In the genomic region with DNA sequence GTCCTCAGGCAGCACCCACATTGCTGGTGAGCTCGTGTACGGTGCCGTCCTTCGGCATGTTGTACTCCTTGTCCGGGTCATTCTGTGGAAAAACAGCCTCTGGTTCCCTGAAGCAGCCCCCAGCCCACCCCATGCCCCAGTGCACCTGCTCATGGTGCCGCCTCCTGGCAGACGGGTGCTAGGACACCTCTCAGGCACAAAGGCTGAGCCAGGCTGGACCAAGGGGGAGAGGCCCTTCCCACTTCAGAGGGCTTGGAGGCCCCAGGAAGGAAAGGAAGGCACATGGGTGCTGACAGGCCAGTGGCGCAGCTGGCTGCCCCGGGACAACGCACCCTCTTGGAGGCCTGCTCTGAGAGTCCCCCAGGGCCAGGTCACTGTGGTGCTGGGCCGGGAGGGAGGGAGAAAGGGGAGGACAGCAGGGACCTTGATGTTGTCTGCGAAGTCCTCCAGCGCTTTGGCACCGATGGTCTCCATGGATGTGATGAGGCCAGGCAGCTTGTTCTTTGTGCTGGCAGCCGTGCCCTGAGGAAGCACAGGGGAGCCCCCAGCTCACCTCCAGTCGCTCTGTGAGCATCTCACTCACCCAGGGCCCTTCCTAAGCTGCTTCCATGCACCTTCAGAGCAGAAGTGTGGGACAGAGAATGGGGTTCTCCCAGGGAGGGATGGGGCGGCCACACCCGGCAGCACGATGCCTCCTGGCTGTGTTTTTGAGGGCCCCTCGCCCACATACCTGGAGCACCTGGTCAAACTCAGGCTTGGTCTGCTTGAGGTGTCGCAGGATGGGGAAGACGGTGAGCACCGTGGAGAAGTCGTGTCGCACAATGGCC, we compare ENCODE assay signal across 1 cellular context.
TF ChIP-seq lines count a peak whose summit lies in the region.

No MANE protein-coding gene starts in this region.

TF ChIP-seq in HCT116, 20 proteins besides CTCF, POLR2A, EP300 and RAD21:
- no peak for TF ChIP-seq CEBPB (IDR thresholded peaks at IDR 0.05; ENCODE audit: low read depth)
- TF ChIP-seq ELF1 (IDR thresholded peaks at IDR 0.05; ENCODE audit: borderline replicate concordance, low read depth) = no peak
- TF ChIP-seq, protein P1, sequence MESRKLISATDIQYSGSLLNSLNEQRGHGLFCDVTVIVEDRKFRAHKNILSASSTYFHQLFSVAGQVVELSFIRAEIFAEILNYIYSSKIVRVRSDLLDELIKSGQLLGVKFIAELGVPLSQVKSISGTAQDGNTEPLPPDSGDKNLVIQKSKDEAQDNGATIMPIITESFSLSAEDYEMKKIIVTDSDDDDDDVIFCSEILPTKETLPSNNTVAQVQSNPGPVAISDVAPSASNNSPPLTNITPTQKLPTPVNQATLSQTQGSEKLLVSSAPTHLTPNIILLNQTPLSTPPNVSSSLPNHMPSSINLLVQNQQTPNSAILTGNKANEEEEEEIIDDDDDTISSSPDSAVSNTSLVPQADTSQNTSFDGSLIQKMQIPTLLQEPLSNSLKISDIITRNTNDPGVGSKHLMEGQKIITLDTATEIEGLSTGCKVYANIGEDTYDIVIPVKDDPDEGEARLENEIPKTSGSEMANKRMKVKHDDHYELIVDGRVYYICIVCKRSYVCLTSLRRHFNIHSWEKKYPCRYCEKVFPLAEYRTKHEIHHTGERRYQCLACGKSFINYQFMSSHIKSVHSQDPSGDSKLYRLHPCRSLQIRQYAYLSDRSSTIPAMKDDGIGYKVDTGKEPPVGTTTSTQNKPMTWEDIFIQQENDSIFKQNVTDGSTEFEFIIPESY (IDR thresholded peaks at IDR 0.05; ENCODE audit: extremely low read depth, insufficient replicate concordance, low read length) = no peak
- no peak for TF ChIP-seq FOSL1 (IDR thresholded peaks at IDR 0.05; ENCODE audit: low read depth)
- TF ChIP-seq, protein P2, sequence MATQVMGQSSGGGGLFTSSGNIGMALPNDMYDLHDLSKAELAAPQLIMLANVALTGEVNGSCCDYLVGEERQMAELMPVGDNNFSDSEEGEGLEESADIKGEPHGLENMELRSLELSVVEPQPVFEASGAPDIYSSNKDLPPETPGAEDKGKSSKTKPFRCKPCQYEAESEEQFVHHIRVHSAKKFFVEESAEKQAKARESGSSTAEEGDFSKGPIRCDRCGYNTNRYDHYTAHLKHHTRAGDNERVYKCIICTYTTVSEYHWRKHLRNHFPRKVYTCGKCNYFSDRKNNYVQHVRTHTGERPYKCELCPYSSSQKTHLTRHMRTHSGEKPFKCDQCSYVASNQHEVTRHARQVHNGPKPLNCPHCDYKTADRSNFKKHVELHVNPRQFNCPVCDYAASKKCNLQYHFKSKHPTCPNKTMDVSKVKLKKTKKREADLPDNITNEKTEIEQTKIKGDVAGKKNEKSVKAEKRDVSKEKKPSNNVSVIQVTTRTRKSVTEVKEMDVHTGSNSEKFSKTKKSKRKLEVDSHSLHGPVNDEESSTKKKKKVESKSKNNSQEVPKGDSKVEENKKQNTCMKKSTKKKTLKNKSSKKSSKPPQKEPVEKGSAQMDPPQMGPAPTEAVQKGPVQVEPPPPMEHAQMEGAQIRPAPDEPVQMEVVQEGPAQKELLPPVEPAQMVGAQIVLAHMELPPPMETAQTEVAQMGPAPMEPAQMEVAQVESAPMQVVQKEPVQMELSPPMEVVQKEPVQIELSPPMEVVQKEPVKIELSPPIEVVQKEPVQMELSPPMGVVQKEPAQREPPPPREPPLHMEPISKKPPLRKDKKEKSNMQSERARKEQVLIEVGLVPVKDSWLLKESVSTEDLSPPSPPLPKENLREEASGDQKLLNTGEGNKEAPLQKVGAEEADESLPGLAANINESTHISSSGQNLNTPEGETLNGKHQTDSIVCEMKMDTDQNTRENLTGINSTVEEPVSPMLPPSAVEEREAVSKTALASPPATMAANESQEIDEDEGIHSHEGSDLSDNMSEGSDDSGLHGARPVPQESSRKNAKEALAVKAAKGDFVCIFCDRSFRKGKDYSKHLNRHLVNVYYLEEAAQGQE (IDR thresholded peaks at IDR 0.05; ENCODE audit: low read depth) = no peak
- TF ChIP-seq ZFX (IDR thresholded peaks at IDR 0.05) = no peak
- TF ChIP-seq, protein P3, sequence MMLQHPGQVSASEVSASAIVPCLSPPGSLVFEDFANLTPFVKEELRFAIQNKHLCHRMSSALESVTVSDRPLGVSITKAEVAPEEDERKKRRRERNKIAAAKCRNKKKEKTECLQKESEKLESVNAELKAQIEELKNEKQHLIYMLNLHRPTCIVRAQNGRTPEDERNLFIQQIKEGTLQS (IDR thresholded peaks at IDR 0.05) = no peak
- no peak for TF ChIP-seq JUND (IDR thresholded peaks at IDR 0.05)
- no peak for TF ChIP-seq POLR2AphosphoS5 (IDR thresholded peaks at IDR 0.05; ENCODE audit: low read depth, low read length)
- TF ChIP-seq SIN3A (IDR thresholded peaks at IDR 0.05; ENCODE audit: low read depth) = no peak
- TF ChIP-seq EZH2 (IDR thresholded peaks at IDR 0.05) = no peak
- TF ChIP-seq SRF (IDR thresholded peaks at IDR 0.05; ENCODE audit: low read depth) = no peak
- no peak for TF ChIP-seq CBX3 (IDR thresholded peaks at IDR 0.05; ENCODE audit: low read depth)
- TF ChIP-seq EZH2phosphoT487 (IDR thresholded peaks at IDR 0.05; ENCODE audit: borderline replicate concordance) = no peak
- TF ChIP-seq SP1 (IDR thresholded peaks at IDR 0.05; ENCODE audit: low read depth) = no peak
- TF ChIP-seq TCF7L2 (IDR thresholded peaks at IDR 0.05; ENCODE audit: borderline replicate concordance, extremely low read depth, insufficient read depth, insufficient read length) = no peak
- no peak for TF ChIP-seq EGR1 (IDR thresholded peaks at IDR 0.05; ENCODE audit: low read depth)
- no peak for TF ChIP-seq YY1 (IDR thresholded peaks at IDR 0.05; ENCODE audit: extremely low read depth, insufficient replicate concordance, low read depth, low read length)
